Comparison of ENCODE assay signal across 1 cellular context in the genomic region with DNA sequence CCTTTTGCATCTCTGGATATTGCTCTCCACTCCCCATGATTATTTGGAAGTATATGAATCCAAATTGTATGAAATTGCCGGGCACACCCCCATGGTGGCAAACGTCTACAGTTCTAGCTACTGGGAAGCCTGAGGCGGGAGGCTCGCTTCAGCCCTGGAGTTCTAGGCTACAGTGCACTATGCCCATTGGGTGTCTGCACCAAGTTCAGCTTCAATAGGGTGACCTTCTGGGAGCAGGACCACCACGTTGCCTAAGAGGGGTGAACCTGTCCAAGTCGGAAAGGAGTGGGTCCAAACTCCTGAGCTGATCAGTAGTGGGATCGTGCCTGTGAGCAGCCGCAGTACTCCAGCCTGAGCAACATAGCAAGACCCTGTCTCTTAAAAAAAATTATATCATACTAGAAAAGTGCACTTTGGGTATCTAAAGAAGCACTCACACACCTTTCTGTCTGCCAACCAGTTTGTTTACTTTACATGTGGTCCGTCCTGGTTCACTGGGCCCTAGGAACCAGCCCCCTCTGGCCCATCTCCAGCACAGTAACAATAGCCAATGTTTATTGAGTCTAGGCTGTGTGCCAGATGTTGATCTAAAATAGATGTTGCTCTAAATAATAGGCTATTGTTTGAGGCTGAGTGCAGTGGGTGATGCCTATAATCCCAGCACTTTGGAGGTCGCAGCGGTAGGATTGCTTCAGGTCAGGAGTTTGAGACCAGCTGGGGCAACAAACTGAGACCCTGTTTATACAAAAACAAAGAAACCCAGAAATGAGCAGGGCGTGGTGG.
TF ChIP-seq lines count a peak whose summit lies in the region.

No MANE protein-coding gene starts in this region.

TF ChIP-seq in H1, 55 proteins besides CTCF, POLR2A, EP300 and RAD21:
- TF ChIP-seq, protein P1, sequence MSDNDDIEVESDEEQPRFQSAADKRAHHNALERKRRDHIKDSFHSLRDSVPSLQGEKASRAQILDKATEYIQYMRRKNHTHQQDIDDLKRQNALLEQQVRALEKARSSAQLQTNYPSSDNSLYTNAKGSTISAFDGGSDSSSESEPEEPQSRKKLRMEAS (IDR thresholded peaks at IDR 0.05) = no peak
- no peak for TF ChIP-seq CHD1 (IDR thresholded peaks at IDR 0.05; ENCODE audit: low read depth, low read length)
- no peak for TF ChIP-seq BRCA1 (IDR thresholded peaks at IDR 0.05; ENCODE audit: low read depth, low read length)
- TF ChIP-seq RNF2 (IDR thresholded peaks at IDR 0.05; ENCODE audit: borderline replicate concordance, low read depth, low read length, missing control alignments, poor library complexity, severe bottlenecking) = no peak
- no peak for TF ChIP-seq CHD2 (IDR thresholded peaks at IDR 0.05; ENCODE audit: low read length)
- no peak for TF ChIP-seq KDM4A (IDR thresholded peaks at IDR 0.05; ENCODE audit: low read depth, low read length, severe bottlenecking)
- no peak for TF ChIP-seq EGR1 (IDR thresholded peaks at IDR 0.05; ENCODE audit: borderline replicate concordance, low read depth, low read length)
- no peak for TF ChIP-seq SIN3A (conservative IDR thresholded peaks at IDR 0.05 in 1 of 2, IDR thresholded peaks at IDR 0.05 in 1 of 2; ENCODE audit: low read depth in 1 of 2, low read length in 2 of 2)
- TF ChIP-seq SRF (IDR thresholded peaks at IDR 0.05; ENCODE audit: low read depth, low read length) = no peak
- TF ChIP-seq TEAD4 (IDR thresholded peaks at IDR 0.05; ENCODE audit: low read depth, low read length) = no peak
- TF ChIP-seq JUND (IDR thresholded peaks at IDR 0.05; ENCODE audit: low read length) = no peak
- TF ChIP-seq CTBP2 (IDR thresholded peaks at IDR 0.05; ENCODE audit: borderline replicate concordance, insufficient read depth, insufficient read length, low read length) = no peak
- no peak for TF ChIP-seq POU5F1 (IDR thresholded peaks at IDR 0.05; ENCODE audit: low read depth, low read length)
- TF ChIP-seq RBBP5 (IDR thresholded peaks at IDR 0.05; ENCODE audit: borderline replicate concordance, low read depth, low read length) = no peak
- no peak for TF ChIP-seq TBP (IDR thresholded peaks at IDR 0.05; ENCODE audit: low read depth, low read length)
- no peak for TF ChIP-seq ZNF274 (IDR thresholded peaks at IDR 0.05; ENCODE audit: borderline replicate concordance, extremely low read depth, low read length)
- TF ChIP-seq CBX5 (IDR thresholded peaks at IDR 0.05; ENCODE audit: low read depth, low read length) = no peak
